Comparison of ENCODE assay signal across 10 cellular contexts in the genomic region with DNA sequence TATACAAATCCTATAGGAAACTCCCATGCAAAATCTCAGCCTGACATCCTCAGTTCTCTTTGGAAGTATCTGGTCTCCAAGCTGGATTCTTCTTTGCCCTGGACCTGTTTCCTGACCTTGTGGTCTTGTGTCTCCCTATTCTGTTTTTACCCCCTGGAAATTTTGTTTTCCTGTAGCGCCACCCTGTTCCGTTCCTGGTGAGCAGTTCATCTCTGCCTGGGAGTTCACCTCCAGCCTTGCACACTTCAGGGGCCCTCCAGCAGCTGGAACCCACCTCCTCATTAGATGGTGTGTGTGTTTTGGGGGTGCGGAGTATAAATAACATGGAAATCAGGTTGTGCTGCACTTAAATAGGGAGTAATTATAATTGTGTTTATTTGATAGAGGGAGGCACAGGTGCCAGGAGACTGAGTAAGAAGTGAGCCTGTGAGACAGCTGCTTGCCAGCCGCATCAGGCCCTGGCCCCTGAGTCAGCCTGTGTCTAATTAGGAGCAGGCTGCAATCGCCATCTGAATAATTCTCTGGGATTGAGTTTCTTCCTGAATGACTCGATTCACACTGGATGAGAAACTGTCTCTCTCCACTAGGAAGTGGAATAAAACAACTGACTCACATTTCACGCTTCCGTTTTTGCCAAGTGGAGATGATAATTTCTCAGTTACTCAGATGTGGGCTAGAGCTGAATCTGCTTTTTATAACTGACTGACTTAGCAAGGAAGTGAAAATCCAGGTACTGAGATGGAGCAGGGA.
A peak's percentile ranks its signal among the peaks of the same experiment; 100 is the strongest.
DNase-seq lines count a peak whose midpoint lies in the region; ATAC-seq, FAIRE-seq and TF ChIP-seq lines count a peak whose summit lies in the region.
"Had no signal": no experiment of that assay in that cellular context is flagged by ENCODE, and none has a peak within 500 bp of the region (broad histone marks: within the 10 kb centered on the region; RNA-seq: fewer than 3 reads in every experiment).

No MANE protein-coding gene starts in this region.

- no peak for TF ChIP-seq CTCF in GM12878 (IDR thresholded peaks at IDR 0.05 in 2 of 3, conservative IDR thresholded peaks at IDR 0.05 in 1 of 3; ENCODE audit: control insufficient read depth in 2 of 3, extremely low read depth in 1 of 3, insufficient read depth in 1 of 3, low read depth in 3 of 3, low read length in 3 of 3)

- no peak overlapping the region for H3K9ac ChIP-seq in GM12878 (ENCODE audit: control insufficient read depth, insufficient read depth, low read length)

- H4K20me1 ChIP-seq in GM12878 (ENCODE audit: control insufficient read depth, insufficient read depth) = no peaks in the 10 kb centered on the region

- H2AFZ ChIP-seq in GM12878 (ENCODE audit: control insufficient read depth, low read depth, low read length) = no peak overlapping the region

- peak; percentile 31 for ATAC-seq in GM12878
- no peak for ATAC-seq in GM21576 (IDR thresholded peaks at IDR 0.05; ENCODE audit: unreplicated experiment)
- no peak for ATAC-seq in GM18861 (IDR thresholded peaks at IDR 0.05; ENCODE audit: unreplicated experiment)
- no peak for ATAC-seq in left colon
- ATAC-seq in HG03097 (IDR thresholded peaks at IDR 0.05; ENCODE audit: low FRiP score, unreplicated experiment) = no peak

- POLR2A ChIA-PET in GM12878 (lab: Charles Lee) = no interaction called here

- H3K27me3 ChIP-seq in GM12878 (replicated peaks in 1 of 2; ENCODE audit: control insufficient read depth in 2 of 2, insufficient read depth in 2 of 2, low read length in 1 of 2) = no peaks in the 10 kb centered on the region

- CTCF ChIA-PET in GM12878 (lab: Yijun Ruan, JAX) = interaction anchor here (1.5 to 1.6 kb wide), 3 partner anchors 11 to 42 kb away, joined by 4 to 6 read pairs (median 4); no protein-coding TSS in a partner anchor

- no peak for TF ChIP-seq EP300 in GM12878 (IDR thresholded peaks at IDR 0.05; ENCODE audit: borderline replicate concordance in 1 of 2, control insufficient read depth in 1 of 2, low read depth in 2 of 2, low read length in 2 of 2)

- H3K4me2 ChIP-seq in GM12878 (ENCODE audit: control insufficient read depth, insufficient read depth) = no peak overlapping the region

- no peak for TF ChIP-seq RAD21 in GM12878 (IDR thresholded peaks at IDR 0.05; ENCODE audit: insufficient read depth, low read depth, low read length)

- H3K4me3 ChIP-seq in GM12878 = no peak overlapping the region
- no peak overlapping the region for H3K4me3 ChIP-seq in mesodermal cell (ENCODE audit: extremely low read depth, insufficient read depth, low read length, poor library complexity, severe bottlenecking)

- H3K36me3 ChIP-seq in GM12878 (ENCODE audit: control insufficient read depth in 2 of 2, insufficient read depth in 2 of 2, low read length in 1 of 2) (no peaks in the 10 kb centered on the region), mesodermal cell (ENCODE audit: control insufficient read depth, insufficient read depth, low read length) (no peaks in the 10 kb centered on the region)

- WGBS in GM12878 (ENCODE audit: insufficient coverage, insufficient replicate concordance, low lambda C conversion rate, missing lambda C conversion rate) = 36% methylated on average over 8 of the region's 8 CpGs
- WGBS in mesodermal cell (ENCODE audit: insufficient coverage in 2 of 2), 2 experiments = 83 to 87% methylated on average over 5 of the region's 8 CpGs

- no peak for FAIRE-seq in GM12878 (lab: Jason Lieb, UNC)

- SMC1A ChIA-PET in GM12878 (lab: Charles Lee; ENCODE audit: uncharacterized antibody, unreplicated experiment) = interaction anchor here (0.6 to 1.3 kb wide), 5 partner anchors 11 to 114 kb away, joined by 3 to 5 read pairs (median 3); no protein-coding TSS in a partner anchor

- H3K79me2 ChIP-seq in GM12878 (ENCODE audit: control insufficient read depth, insufficient read depth, low read length) = no peaks in the 10 kb centered on the region

- H3K27ac ChIP-seq in GM12878 (ENCODE audit: control insufficient read depth, insufficient read depth) (no peak overlapping the region), mesodermal cell (ENCODE audit: low read depth, low read length, severe bottlenecking) (peak overlapping the region; percentile 16)

- in situ Hi-C loops in GM12878 (cut with MboI) = no loop called here

- no peaks in the 10 kb centered on the region for H3K9me3 ChIP-seq in GM12878 (replicated peaks; ENCODE audit: control insufficient read depth, insufficient read depth, low read length)
- no peaks in the 10 kb centered on the region for H3K9me3 ChIP-seq in mesodermal cell (ENCODE audit: control insufficient read depth, low read length)

- intact Hi-C loops in GM12878 (cut with micrococcal nuclease; ENCODE audit: unreplicated experiment) (no loop called here), left colon (cut with DNase I, micrococcal nuclease) (no loop called here)

- no TSS peak for BruUV-seq in GM12878 (replicated peaks; lab: Mats Ljungman, UMichigan)

- RAD21 ChIA-PET in GM12878 (lab: Charles Lee; ENCODE audit: unreplicated experiment) = no interaction called here

- no peak for TF ChIP-seq POLR2A in GM12878 (IDR thresholded peaks at IDR 0.05; ENCODE audit: low read depth, low read length)

- DNase-seq in AG20443 (ENCODE audit: low spot score) (peak; percentile 91), NCI-H1105 treated with DMSO at 0.1 percent for 48 hours (lab: John Stamatoyannopoulos, UW) (peak; percentile 65), GM12878 (ENCODE audit: low read depth, low spot score) (no peak), left colon (no peak)
- DNase-seq: activated CD4-positive, CD25-positive, alpha-beta regulatory T cell treated with anti-CD3 and anti-CD28 coated beads, Interleukin-2, amount 50 U/mL, for 72 hours; stimulated activated CD8-positive, alpha-beta memory T cell treated with anti-CD3 and anti-CD28 coated beads, Interleukin-4, amount 100 ng/mL, for 48 hours had no signal

- H3K4me1 ChIP-seq in GM12878 (ENCODE audit: control insufficient read depth, insufficient read depth, low read length) (no peaks in the 10 kb centered on the region), mesodermal cell (ENCODE audit: control insufficient read depth, insufficient read depth, low read length, poor library complexity, severe bottlenecking) (peaks cover 9% of the 10 kb centered on the region)

TF ChIP-seq in GM12878, 131 proteins besides CTCF, POLR2A, EP300 and RAD21 (continues in another document):
- no peak for TF ChIP-seq MYB (IDR thresholded peaks at IDR 0.05; ENCODE audit: borderline replicate concordance, low read depth, low read length)
- TF ChIP-seq RUNX3 (IDR thresholded peaks at IDR 0.05; ENCODE audit: low read length) = no peak
- TF ChIP-seq BHLHE40 (IDR thresholded peaks at IDR 0.05; ENCODE audit: borderline replicate concordance in 1 of 2, low read depth in 2 of 2, low read length in 1 of 2) = no peak
- TF ChIP-seq E2F8 (IDR thresholded peaks at IDR 0.05; ENCODE audit: low read depth, partially characterized antibody) = no peak
- no peak for TF ChIP-seq IRF4 (IDR thresholded peaks at IDR 0.05; ENCODE audit: low read depth, low read length)
- TF ChIP-seq, protein P1, sequence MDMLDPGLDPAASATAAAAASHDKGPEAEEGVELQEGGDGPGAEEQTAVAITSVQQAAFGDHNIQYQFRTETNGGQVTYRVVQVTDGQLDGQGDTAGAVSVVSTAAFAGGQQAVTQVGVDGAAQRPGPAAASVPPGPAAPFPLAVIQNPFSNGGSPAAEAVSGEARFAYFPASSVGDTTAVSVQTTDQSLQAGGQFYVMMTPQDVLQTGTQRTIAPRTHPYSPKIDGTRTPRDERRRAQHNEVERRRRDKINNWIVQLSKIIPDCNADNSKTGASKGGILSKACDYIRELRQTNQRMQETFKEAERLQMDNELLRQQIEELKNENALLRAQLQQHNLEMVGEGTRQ (IDR thresholded peaks at IDR 0.05; ENCODE audit: borderline replicate concordance, low read depth, low read length) = no peak
- TF ChIP-seq PBX3 (IDR thresholded peaks at IDR 0.05; ENCODE audit: insufficient replicate concordance, low read depth, low read length) = no peak
- TF ChIP-seq TCF12 (IDR thresholded peaks at IDR 0.05; ENCODE audit: low read depth, low read length) = no peak
- TF ChIP-seq FOS (IDR thresholded peaks at IDR 0.05; ENCODE audit: borderline replicate concordance, extremely low read depth, insufficient read length) = no peak

Comparison
In these comparisons a context has a peak if more than half of its experiments do, and no peak if none do; other contexts are left out.
1. DNase-seq: peak in AG20443 (single experiment) and NCI-H1105 treated with DMSO at 0.1 percent for 48 hours (single experiment); none in GM12878 (single experiment) and left colon (0 of 2).